Comparison of ENCODE assay signal across 8 cellular contexts in genomic region chr22:36480941-36481392, GRCh38. TPM values are rescaled to one million over a fixed set of nuclear protein-coding genes. Genes with fewer than 3 reads are reported as not detected.
DNase-seq lines count a peak whose midpoint lies in the region; ATAC-seq and TF ChIP-seq lines count a peak whose summit lies in the region.

No MANE protein-coding gene starts in this region.

- peak overlapping the region; percentile 69 for H3K9ac ChIP-seq in muscle layer of colon (ENCODE audit: low read length)

- H3K9me3 ChIP-seq in BE2C, result 0 out of 2 replicates have a peak, but pooled peaks cover 2% of the 10 kb centered on the region
- no peaks in the 10 kb centered on the region for H3K9me3 ChIP-seq in muscle layer of colon (ENCODE audit: low read length)

- H3K27me3 ChIP-seq in BE2C (no peaks in the 10 kb centered on the region), muscle layer of colon (ENCODE audit: control insufficient read depth in 1 of 2, insufficient read depth in 2 of 2, low read length in 2 of 2) (no peaks in the 10 kb centered on the region)

- TF ChIP-seq CTCF in BE2C (IDR thresholded peaks at IDR 0.05; ENCODE audit: low read depth, low read length) (no peak), MCF 10A (IDR thresholded peaks at IDR 0.05; ENCODE audit: unreplicated experiment) (no peak)

- no peak for DNase-seq in BE2C
- no peak for DNase-seq in MCF 10A (ENCODE audit: unreplicated experiment)
- no peak for DNase-seq in 8988T
- no peak for DNase-seq in KG1 (lab: John Stamatoyannopoulos, UW)
- no peak for DNase-seq in putamen (ENCODE audit: low spot score)

- no peaks in the 10 kb centered on the region for H3K27me3 Mint-ChIP-seq in MCF 10A (ENCODE audit: insufficient read depth, unreplicated experiment)

- POLR2A ChIA-PET in MCF 10A (lab: Yijun Ruan, JAX), result interaction anchor here (0.6 to 2.9 kb wide), 16 partner anchors 10 to 242 kb away, joined by 3 to 29 read pairs (median 7); partner anchors contain the start of genes APOL2, EIF3D, FOXRED2 and MYH9

- H3K27ac ChIP-seq in muscle layer of colon (ENCODE audit: low read depth, low read length), result peak overlapping the region; percentile 89

- H3K4me1 ChIP-seq in BE2C (peaks cover 3% of the 10 kb centered on the region), muscle layer of colon (ENCODE audit: insufficient read depth, low read length) (peaks cover 11% of the 10 kb centered on the region)

- H3K4me3 Mint-ChIP-seq in MCF 10A (ENCODE audit: unreplicated experiment), result peak overlapping the region; percentile 96

- peaks cover 10% of the 10 kb centered on the region for H3K4me1 Mint-ChIP-seq in MCF 10A (ENCODE audit: insufficient read depth, unreplicated experiment)

- intact Hi-C loops in MCF 10A (cut with micrococcal nuclease), result loop anchor here (2.0 kb wide), 1 partner anchor 48 kb away; the partner anchor contains the start of gene EIF3D

- ATAC-seq in HG03103 (IDR thresholded peaks at IDR 0.05; ENCODE audit: low read depth, unreplicated experiment), result peak; percentile 22
- no peak for ATAC-seq in activated CD4-positive, CD25-positive, alpha-beta regulatory T cell treated with anti-CD3 and anti-CD28 coated beads, Interleukin-2, amount 50 U/mL, for 24 hours

- CTCF ChIA-PET in MCF 10A (lab: Yijun Ruan, JAX), result interaction anchor here (0.6 to 3.6 kb wide), 2 partner anchors 11 to 188 kb away, joined by 3 to 16 read pairs; no protein-coding TSS in a partner anchor

- H3K9me3 Mint-ChIP-seq in MCF 10A (ENCODE audit: unreplicated experiment), result no peaks in the 10 kb centered on the region

- BruUV-seq in MCF 10A (replicated peaks; lab: Mats Ljungman, UMichigan), result TSS peak; percentile 53

- peaks cover 39% of the 10 kb centered on the region for H3K36me3 Mint-ChIP-seq in MCF 10A (ENCODE audit: insufficient read depth, unreplicated experiment)

- H3K4me3 ChIP-seq in BE2C (ENCODE audit: low read depth, low read length) (peak overlapping the region; percentile 87), muscle layer of colon (ENCODE audit: low read depth in 1 of 2, low read length in 2 of 2) (peak overlapping the region; percentile 66 to 92)

- H3K36me3 ChIP-seq in BE2C (peaks cover 37% of the 10 kb centered on the region), muscle layer of colon (ENCODE audit: insufficient read depth, low read length) (peaks cover 39% of the 10 kb centered on the region)

- peak overlapping the region; percentile 91 for H3K27ac Mint-ChIP-seq in MCF 10A (ENCODE audit: low read depth, unreplicated experiment)

RNA-seq across cellular contexts. Expression of gene TXN2, which starts 0.5 kb away (rescaled TPM):
- 356 TPM for polyA plus RNA-seq in BE2C (2012; ENCODE audit: insufficient read depth, insufficient read length, low read depth)
- total RNA-seq in MCF 10A (2022), result 61.5 and 83.2 TPM in 2 replicates

RNA-seq across cellular contexts. Expression of gene FOXRED2, which starts 25.9 kb away (rescaled TPM):
- 19.5 TPM for polyA plus RNA-seq in BE2C (2012; ENCODE audit: insufficient read depth, insufficient read length, low read depth)
- total RNA-seq in MCF 10A (2022), result 10.9 and 11.4 TPM in 2 replicates

RNA-seq across cellular contexts. Expression of gene EIF3D, which starts 48.0 kb away (rescaled TPM):
- polyA plus RNA-seq in BE2C (2012; ENCODE audit: insufficient read depth, insufficient read length, low read depth), result 612 TPM
- total RNA-seq in MCF 10A (2022), result 258 and 306 TPM in 2 replicates
